Comparison of ENCODE assay signal across 1 cellular context in the genomic region with DNA sequence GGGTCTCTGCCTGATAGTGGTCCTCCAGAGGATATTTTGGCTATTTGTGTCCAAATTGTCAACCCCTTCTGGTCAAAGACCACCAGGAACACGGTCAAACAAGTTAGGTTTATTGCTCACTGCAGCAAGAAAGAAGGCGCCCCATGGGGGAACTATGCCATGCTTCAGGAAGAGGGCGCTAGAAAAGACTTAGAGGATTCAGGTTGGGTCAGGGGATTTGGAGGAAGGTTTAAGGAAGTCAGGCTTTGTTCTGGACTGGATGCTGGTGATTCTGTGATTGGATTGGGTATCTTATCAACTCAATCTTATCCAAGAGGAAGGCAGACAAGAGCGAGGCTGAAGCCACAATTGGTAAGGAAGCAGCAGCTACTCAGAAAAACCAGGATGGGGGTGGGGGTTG.
A peak's percentile ranks its signal among the peaks of the same experiment; 100 is the strongest.
TF ChIP-seq lines count a peak whose summit lies in the region.

No MANE protein-coding gene starts in this region.

TF ChIP-seq in K562, 482 proteins besides CTCF, POLR2A, EP300 and RAD21:
- TF ChIP-seq, protein P1, sequence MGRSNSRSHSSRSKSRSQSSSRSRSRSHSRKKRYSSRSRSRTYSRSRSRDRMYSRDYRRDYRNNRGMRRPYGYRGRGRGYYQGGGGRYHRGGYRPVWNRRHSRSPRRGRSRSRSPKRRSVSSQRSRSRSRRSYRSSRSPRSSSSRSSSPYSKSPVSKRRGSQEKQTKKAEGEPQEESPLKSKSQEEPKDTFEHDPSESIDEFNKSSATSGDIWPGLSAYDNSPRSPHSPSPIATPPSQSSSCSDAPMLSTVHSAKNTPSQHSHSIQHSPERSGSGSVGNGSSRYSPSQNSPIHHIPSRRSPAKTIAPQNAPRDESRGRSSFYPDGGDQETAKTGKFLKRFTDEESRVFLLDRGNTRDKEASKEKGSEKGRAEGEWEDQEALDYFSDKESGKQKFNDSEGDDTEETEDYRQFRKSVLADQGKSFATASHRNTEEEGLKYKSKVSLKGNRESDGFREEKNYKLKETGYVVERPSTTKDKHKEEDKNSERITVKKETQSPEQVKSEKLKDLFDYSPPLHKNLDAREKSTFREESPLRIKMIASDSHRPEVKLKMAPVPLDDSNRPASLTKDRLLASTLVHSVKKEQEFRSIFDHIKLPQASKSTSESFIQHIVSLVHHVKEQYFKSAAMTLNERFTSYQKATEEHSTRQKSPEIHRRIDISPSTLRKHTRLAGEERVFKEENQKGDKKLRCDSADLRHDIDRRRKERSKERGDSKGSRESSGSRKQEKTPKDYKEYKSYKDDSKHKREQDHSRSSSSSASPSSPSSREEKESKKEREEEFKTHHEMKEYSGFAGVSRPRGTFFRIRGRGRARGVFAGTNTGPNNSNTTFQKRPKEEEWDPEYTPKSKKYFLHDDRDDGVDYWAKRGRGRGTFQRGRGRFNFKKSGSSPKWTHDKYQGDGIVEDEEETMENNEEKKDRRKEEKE (IDR thresholded peaks at IDR 0.05; ENCODE audit: borderline replicate concordance in 1 of 2, control insufficient read depth in 1 of 2, low read depth in 2 of 2, low read length in 1 of 2), result no peak
- no peak for TF ChIP-seq KDM4B (IDR thresholded peaks at IDR 0.05; ENCODE audit: borderline replicate concordance in 2 of 2, low read depth in 1 of 2)
- 0 out of 2 replicates have a peak, but pooled peaks have one; percentile 52 for TF ChIP-seq KAT7 (CRISPR knock-in tag; IDR thresholded peaks at IDR 0.05; ENCODE audit: borderline replicate concordance)
- no peak for TF ChIP-seq ZBTB1 (CRISPR knock-in tag; IDR thresholded peaks at IDR 0.05; ENCODE audit: borderline replicate concordance, low read depth)
- 0 out of 2 replicates have a peak, but pooled peaks have one; percentile 26 for TF ChIP-seq SPI1 (IDR thresholded peaks at IDR 0.05; ENCODE audit: borderline replicate concordance, low read depth, low read length)
- TF ChIP-seq U2AF2 (optimal IDR thresholded peaks at IDR 0.05; ENCODE audit: low read depth, low read length), result no peak
